In the genomic region with DNA sequence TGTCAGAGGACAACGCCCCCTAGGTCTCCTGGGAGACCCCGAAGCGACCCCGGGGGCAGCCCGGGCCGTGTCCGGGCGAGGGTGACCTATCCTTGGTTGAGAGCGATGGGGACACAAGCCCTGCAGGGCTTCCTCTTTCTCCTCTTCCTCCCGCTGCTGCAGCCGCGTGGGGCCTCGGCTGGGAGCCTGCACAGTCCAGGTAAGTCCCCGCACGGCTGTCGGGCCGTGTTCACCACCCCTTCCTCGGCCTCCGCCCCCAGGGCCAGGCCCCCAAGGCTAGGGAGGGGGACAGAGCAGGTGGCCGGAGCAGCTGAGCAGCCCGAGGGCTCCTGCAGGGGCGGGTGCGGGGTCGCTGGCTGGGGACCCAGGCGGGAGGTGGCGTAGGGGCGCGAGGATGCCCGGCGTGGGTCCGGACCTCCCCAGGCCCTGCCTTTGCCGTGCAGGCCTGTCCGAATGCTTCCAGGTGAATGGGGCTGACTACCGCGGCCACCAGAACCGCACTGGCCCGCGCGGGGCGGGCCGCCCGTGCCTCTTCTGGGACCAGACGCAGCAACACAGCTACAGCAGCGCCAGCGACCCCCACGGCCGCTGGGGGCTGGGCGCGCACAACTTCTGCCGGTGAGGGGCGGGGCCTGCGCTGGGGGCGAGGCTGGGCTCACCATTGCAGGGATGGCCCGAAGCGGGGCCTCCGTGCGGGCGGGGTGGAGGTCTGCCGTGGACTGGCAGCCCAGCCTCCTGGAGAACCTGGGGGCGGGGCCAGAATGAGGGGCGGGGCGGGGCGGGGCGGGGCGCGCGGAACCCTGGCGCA, we compare ENCODE assay signal across 1 cellular context.
TF ChIP-seq lines count a peak whose summit lies in the region.

No MANE protein-coding gene starts in this region.

TF ChIP-seq in HepG2, 621 proteins besides CTCF, POLR2A, EP300 and RAD21 (continued from another document and continues in another):
- TF ChIP-seq, protein P1, sequence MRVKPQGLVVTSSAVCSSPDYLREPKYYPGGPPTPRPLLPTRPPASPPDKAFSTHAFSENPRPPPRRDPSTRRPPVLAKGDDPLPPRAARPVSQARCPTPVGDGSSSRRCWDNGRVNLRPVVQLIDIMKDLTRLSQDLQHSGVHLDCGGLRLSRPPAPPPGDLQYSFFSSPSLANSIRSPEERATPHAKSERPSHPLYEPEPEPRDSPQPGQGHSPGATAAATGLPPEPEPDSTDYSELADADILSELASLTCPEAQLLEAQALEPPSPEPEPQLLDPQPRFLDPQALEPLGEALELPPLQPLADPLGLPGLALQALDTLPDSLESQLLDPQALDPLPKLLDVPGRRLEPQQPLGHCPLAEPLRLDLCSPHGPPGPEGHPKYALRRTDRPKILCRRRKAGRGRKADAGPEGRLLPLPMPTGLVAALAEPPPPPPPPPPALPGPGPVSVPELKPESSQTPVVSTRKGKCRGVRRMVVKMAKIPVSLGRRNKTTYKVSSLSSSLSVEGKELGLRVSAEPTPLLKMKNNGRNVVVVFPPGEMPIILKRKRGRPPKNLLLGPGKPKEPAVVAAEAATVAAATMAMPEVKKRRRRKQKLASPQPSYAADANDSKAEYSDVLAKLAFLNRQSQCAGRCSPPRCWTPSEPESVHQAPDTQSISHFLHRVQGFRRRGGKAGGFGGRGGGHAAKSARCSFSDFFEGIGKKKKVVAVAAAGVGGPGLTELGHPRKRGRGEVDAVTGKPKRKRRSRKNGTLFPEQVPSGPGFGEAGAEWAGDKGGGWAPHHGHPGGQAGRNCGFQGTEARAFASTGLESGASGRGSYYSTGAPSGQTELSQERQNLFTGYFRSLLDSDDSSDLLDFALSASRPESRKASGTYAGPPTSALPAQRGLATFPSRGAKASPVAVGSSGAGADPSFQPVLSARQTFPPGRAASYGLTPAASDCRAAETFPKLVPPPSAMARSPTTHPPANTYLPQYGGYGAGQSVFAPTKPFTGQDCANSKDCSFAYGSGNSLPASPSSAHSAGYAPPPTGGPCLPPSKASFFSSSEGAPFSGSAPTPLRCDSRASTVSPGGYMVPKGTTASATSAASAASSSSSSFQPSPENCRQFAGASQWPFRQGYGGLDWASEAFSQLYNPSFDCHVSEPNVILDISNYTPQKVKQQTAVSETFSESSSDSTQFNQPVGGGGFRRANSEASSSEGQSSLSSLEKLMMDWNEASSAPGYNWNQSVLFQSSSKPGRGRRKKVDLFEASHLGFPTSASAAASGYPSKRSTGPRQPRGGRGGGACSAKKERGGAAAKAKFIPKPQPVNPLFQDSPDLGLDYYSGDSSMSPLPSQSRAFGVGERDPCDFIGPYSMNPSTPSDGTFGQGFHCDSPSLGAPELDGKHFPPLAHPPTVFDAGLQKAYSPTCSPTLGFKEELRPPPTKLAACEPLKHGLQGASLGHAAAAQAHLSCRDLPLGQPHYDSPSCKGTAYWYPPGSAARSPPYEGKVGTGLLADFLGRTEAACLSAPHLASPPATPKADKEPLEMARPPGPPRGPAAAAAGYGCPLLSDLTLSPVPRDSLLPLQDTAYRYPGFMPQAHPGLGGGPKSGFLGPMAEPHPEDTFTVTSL (CRISPR knock-in tag; IDR thresholded peaks at IDR 0.05; ENCODE audit: borderline replicate concordance), result no peak
- TF ChIP-seq MZF1 (CRISPR knock-in tag; IDR thresholded peaks at IDR 0.05; ENCODE audit: borderline replicate concordance) (no peak), ARNT (IDR thresholded peaks at IDR 0.05) (no peak), NBN (conservative IDR thresholded peaks at IDR 0.05) (no peak), ZNF510 (CRISPR knock-in tag; IDR thresholded peaks at IDR 0.05; ENCODE audit: low read depth) (no peak), ZNF670 (CRISPR knock-in tag; IDR thresholded peaks at IDR 0.05; ENCODE audit: borderline replicate concordance) (no peak), SIX1 (CRISPR knock-in tag; IDR thresholded peaks at IDR 0.05; ENCODE audit: borderline replicate concordance) (no peak), ZNF44 (CRISPR knock-in tag; IDR thresholded peaks at IDR 0.05) (no peak), CENPX (CRISPR knock-in tag; IDR thresholded peaks at IDR 0.05) (no peak), SOX5 (CRISPR knock-in tag; IDR thresholded peaks at IDR 0.05; ENCODE audit: borderline replicate concordance) (no peak), TCF12 (IDR thresholded peaks at IDR 0.05) (no peak), TCF12 (CRISPR knock-in tag; IDR thresholded peaks at IDR 0.05) (no peak), ZNF788 (CRISPR knock-in tag; IDR thresholded peaks at IDR 0.05; ENCODE audit: borderline replicate concordance) (no peak), ZBTB7B (CRISPR knock-in tag; IDR thresholded peaks at IDR 0.05) (peak; percentile 61; the same call in 1 of the 2 replicates), SALL2 (CRISPR knock-in tag; IDR thresholded peaks at IDR 0.05) (no peak), HNF4G (IDR thresholded peaks at IDR 0.05; ENCODE audit: borderline replicate concordance, low read depth, low read length) (no peak), HNF4G (CRISPR knock-in tag; IDR thresholded peaks at IDR 0.05; ENCODE audit: borderline replicate concordance, low read depth) (no peak), PTBP1 (IDR thresholded peaks at IDR 0.05; ENCODE audit: low read depth, low read length, poor library complexity, severe bottlenecking) (no peak), ZSCAN30 (CRISPR knock-in tag; IDR thresholded peaks at IDR 0.05) (no peak), ZFP90 (CRISPR knock-in tag; IDR thresholded peaks at IDR 0.05; ENCODE audit: borderline replicate concordance) (no peak), REL (CRISPR knock-in tag; conservative IDR thresholded peaks at IDR 0.05) (no peak), ZNF251 (CRISPR knock-in tag; IDR thresholded peaks at IDR 0.05) (no peak), ZNF441 (CRISPR knock-in tag; IDR thresholded peaks at IDR 0.05; ENCODE audit: borderline replicate concordance) (no peak), FIP1L1 (IDR thresholded peaks at IDR 0.05; ENCODE audit: borderline replicate concordance, insufficient read depth, low read depth, low read length) (no peak), ZNF496 (CRISPR knock-in tag; IDR thresholded peaks at IDR 0.05; ENCODE audit: insufficient replicate concordance) (no peak), NFKB2 (CRISPR knock-in tag; IDR thresholded peaks at IDR 0.05; ENCODE audit: borderline replicate concordance) (peak; percentile 32; the same call in 1 of the 2 replicates), ZSCAN20 (CRISPR knock-in tag; IDR thresholded peaks at IDR 0.05; ENCODE audit: borderline replicate concordance) (no peak), TAF15 (IDR thresholded peaks at IDR 0.05; ENCODE audit: low read depth, low read length, poor library complexity, severe bottlenecking) (peak; percentile 34), PPARG (CRISPR knock-in tag; conservative IDR thresholded peaks at IDR 0.05) (no peak), TEAD2 (CRISPR knock-in tag; IDR thresholded peaks at IDR 0.05) (no peak), NKX3-1 (CRISPR knock-in tag; IDR thresholded peaks at IDR 0.05) (no peak), ZNF703 (CRISPR knock-in tag; IDR thresholded peaks at IDR 0.05; ENCODE audit: borderline replicate concordance) (0 out of 2 replicates have a peak, but pooled peaks have one; percentile 43), GABPB1 (CRISPR knock-in tag; IDR thresholded peaks at IDR 0.05) (peak; percentile 48; the same call in 1 of the 2 replicates), KLF16 (CRISPR knock-in tag; IDR thresholded peaks at IDR 0.05) (no peak), ZNF747 (CRISPR knock-in tag; IDR thresholded peaks at IDR 0.05; ENCODE audit: borderline replicate concordance) (no peak), ZNF530 (CRISPR knock-in tag; IDR thresholded peaks at IDR 0.05; ENCODE audit: low read depth) (no peak), FOXA3 (CRISPR knock-in tag; IDR thresholded peaks at IDR 0.05) (no peak), ZBTB7A (CRISPR knock-in tag; IDR thresholded peaks at IDR 0.05) (0 out of 2 replicates have a peak, but pooled peaks have one; percentile 59), YEATS4 (CRISPR knock-in tag; IDR thresholded peaks at IDR 0.05; ENCODE audit: borderline replicate concordance) (0 out of 2 replicates have a peak, but pooled peaks have one; percentile 26), ATF7 (IDR thresholded peaks at IDR 0.05) (no peak), ATF7 (CRISPR knock-in tag; IDR thresholded peaks at IDR 0.05) (no peak), ZNF333 (CRISPR knock-in tag; IDR thresholded peaks at IDR 0.05; ENCODE audit: borderline replicate concordance) (no peak), ZC3H4 (CRISPR knock-in tag; IDR thresholded peaks at IDR 0.05; ENCODE audit: borderline replicate concordance) (no peak), GFI1 (CRISPR knock-in tag; IDR thresholded peaks at IDR 0.05; ENCODE audit: borderline replicate concordance) (no peak), MED1 (CRISPR knock-in tag; IDR thresholded peaks at IDR 0.05) (no peak), ZNF235 (CRISPR knock-in tag; IDR thresholded peaks at IDR 0.05; ENCODE audit: borderline replicate concordance) (no peak), KMT2A (CRISPR knock-in tag; IDR thresholded peaks at IDR 0.05) (no peak)
- TF ChIP-seq, protein P2, sequence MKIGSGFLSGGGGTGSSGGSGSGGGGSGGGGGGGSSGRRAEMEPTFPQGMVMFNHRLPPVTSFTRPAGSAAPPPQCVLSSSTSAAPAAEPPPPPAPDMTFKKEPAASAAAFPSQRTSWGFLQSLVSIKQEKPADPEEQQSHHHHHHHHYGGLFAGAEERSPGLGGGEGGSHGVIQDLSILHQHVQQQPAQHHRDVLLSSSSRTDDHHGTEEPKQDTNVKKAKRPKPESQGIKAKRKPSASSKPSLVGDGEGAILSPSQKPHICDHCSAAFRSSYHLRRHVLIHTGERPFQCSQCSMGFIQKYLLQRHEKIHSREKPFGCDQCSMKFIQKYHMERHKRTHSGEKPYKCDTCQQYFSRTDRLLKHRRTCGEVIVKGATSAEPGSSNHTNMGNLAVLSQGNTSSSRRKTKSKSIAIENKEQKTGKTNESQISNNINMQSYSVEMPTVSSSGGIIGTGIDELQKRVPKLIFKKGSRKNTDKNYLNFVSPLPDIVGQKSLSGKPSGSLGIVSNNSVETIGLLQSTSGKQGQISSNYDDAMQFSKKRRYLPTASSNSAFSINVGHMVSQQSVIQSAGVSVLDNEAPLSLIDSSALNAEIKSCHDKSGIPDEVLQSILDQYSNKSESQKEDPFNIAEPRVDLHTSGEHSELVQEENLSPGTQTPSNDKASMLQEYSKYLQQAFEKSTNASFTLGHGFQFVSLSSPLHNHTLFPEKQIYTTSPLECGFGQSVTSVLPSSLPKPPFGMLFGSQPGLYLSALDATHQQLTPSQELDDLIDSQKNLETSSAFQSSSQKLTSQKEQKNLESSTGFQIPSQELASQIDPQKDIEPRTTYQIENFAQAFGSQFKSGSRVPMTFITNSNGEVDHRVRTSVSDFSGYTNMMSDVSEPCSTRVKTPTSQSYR (CRISPR knock-in tag; IDR thresholded peaks at IDR 0.05; ENCODE audit: borderline replicate concordance), result peak; percentile 65; the same call in 1 of the 2 replicates
- TF ChIP-seq, protein P3, sequence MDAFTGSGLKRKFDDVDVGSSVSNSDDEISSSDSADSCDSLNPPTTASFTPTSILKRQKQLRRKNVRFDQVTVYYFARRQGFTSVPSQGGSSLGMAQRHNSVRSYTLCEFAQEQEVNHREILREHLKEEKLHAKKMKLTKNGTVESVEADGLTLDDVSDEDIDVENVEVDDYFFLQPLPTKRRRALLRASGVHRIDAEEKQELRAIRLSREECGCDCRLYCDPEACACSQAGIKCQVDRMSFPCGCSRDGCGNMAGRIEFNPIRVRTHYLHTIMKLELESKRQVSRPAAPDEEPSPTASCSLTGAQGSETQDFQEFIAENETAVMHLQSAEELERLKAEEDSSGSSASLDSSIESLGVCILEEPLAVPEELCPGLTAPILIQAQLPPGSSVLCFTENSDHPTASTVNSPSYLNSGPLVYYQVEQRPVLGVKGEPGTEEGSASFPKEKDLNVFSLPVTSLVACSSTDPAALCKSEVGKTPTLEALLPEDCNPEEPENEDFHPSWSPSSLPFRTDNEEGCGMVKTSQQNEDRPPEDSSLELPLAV (CRISPR knock-in tag; conservative IDR thresholded peaks at IDR 0.05; ENCODE audit: low read depth), result no peak
- TF ChIP-seq, protein P4, sequence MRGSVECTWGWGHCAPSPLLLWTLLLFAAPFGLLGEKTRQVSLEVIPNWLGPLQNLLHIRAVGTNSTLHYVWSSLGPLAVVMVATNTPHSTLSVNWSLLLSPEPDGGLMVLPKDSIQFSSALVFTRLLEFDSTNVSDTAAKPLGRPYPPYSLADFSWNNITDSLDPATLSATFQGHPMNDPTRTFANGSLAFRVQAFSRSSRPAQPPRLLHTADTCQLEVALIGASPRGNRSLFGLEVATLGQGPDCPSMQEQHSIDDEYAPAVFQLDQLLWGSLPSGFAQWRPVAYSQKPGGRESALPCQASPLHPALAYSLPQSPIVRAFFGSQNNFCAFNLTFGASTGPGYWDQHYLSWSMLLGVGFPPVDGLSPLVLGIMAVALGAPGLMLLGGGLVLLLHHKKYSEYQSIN (CRISPR knock-in tag; IDR thresholded peaks at IDR 0.05; ENCODE audit: borderline replicate concordance), result no peak
- TF ChIP-seq, protein P5, sequence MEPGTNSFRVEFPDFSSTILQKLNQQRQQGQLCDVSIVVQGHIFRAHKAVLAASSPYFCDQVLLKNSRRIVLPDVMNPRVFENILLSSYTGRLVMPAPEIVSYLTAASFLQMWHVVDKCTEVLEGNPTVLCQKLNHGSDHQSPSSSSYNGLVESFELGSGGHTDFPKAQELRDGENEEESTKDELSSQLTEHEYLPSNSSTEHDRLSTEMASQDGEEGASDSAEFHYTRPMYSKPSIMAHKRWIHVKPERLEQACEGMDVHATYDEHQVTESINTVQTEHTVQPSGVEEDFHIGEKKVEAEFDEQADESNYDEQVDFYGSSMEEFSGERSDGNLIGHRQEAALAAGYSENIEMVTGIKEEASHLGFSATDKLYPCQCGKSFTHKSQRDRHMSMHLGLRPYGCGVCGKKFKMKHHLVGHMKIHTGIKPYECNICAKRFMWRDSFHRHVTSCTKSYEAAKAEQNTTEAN (CRISPR knock-in tag; conservative IDR thresholded peaks at IDR 0.05), result no peak
- TF ChIP-seq, protein P6, sequence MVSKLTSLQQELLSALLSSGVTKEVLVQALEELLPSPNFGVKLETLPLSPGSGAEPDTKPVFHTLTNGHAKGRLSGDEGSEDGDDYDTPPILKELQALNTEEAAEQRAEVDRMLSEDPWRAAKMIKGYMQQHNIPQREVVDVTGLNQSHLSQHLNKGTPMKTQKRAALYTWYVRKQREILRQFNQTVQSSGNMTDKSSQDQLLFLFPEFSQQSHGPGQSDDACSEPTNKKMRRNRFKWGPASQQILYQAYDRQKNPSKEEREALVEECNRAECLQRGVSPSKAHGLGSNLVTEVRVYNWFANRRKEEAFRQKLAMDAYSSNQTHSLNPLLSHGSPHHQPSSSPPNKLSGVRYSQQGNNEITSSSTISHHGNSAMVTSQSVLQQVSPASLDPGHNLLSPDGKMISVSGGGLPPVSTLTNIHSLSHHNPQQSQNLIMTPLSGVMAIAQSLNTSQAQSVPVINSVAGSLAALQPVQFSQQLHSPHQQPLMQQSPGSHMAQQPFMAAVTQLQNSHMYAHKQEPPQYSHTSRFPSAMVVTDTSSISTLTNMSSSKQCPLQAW (CRISPR knock-in tag; IDR thresholded peaks at IDR 0.05), result no peak
- TF ChIP-seq, protein P7, sequence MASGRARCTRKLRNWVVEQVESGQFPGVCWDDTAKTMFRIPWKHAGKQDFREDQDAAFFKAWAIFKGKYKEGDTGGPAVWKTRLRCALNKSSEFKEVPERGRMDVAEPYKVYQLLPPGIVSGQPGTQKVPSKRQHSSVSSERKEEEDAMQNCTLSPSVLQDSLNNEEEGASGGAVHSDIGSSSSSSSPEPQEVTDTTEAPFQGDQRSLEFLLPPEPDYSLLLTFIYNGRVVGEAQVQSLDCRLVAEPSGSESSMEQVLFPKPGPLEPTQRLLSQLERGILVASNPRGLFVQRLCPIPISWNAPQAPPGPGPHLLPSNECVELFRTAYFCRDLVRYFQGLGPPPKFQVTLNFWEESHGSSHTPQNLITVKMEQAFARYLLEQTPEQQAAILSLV (CRISPR knock-in tag; IDR thresholded peaks at IDR 0.05; ENCODE audit: borderline replicate concordance), result no peak
